In genomic region chr11:35237860-35238715, GRCh38 we compare ENCODE assay signal across 8 cellular contexts.
DNase-seq lines count a peak whose midpoint lies in the region; ATAC-seq and TF ChIP-seq lines count a peak whose summit lies in the region.

No MANE protein-coding gene starts in this region.

- no peak overlapping the region for H3K9ac ChIP-seq in IMR-90 (ENCODE audit: low read depth, low read length)

- no peak overlapping the region for H3K56ac ChIP-seq in IMR-90 (ENCODE audit: extremely low read depth, insufficient read depth, low read length)

- H2BK15ac ChIP-seq in IMR-90 (ENCODE audit: low read depth, low read length), result no peak overlapping the region

- H4K91ac ChIP-seq in IMR-90 (ENCODE audit: insufficient read depth, low read depth, low read length), result peak overlapping the region; percentile 5; the same call in 1 of the 2 replicates

- 34% methylated on average over 3 of the region's 15 CpGs; no CpG with 5 or more reads in 1 of the 2 experiments for WGBS in IMR-90 (ENCODE audit: extremely low coverage in 2 of 2, insufficient read length in 1 of 2), 2 experiments

- no peak overlapping the region for H2AK9ac ChIP-seq in IMR-90 (replicated peaks; ENCODE audit: low read depth, low read length, poor library complexity)

- H3K4me3 ChIP-seq in IMR-90 (ENCODE audit: insufficient read depth, low read depth, low read length) (no peak overlapping the region), ascending aorta (no peak overlapping the region)

- CTCF ChIA-PET in IMR-90 (lab: Yijun Ruan, JAX), result interaction anchor here (0.8 to 1.1 kb wide), 2 partner anchors 8 to 311 kb away, joined by 3 to 5 read pairs; no protein-coding TSS in a partner anchor

- in situ Hi-C loops in IMR-90 (cut with MboI; ENCODE audit: low sequenced_read_pairs), result loop anchor here (10.0 kb wide), 1 partner anchor 147 kb away; no protein-coding TSS in a partner anchor

- H2BK20ac ChIP-seq in IMR-90 (ENCODE audit: low read depth, low read length), result no peak overlapping the region

- DNase-seq in DMS53 (lab: John Stamatoyannopoulos, UW) (peak; percentile 87), IMR-90 (no peak), ascending aorta (ENCODE audit: low spot score in 2 of 2) (no peak), inferior parietal cortex (ENCODE audit: extremely low spot score) (peak; percentile 68)
- DNase-seq in stimulated activated CD8-positive, alpha-beta memory T cell treated with anti-CD3 and anti-CD28 coated beads, Interleukin-4, amount 100 ng/mL, for 24 hours (ENCODE audit: low read depth), result peak; percentile 19

- no peak overlapping the region for H2AFZ ChIP-seq in IMR-90 (replicated peaks; ENCODE audit: low read length, poor library complexity)

- no peak overlapping the region for H3K23ac ChIP-seq in IMR-90 (ENCODE audit: low read depth, low read length)

- H3K18ac ChIP-seq in IMR-90 (ENCODE audit: low read depth, low read length), result peak overlapping the region; percentile 37; the same call in 1 of the 2 replicates

- H3K4me2 ChIP-seq in IMR-90 (ENCODE audit: low read depth, low read length), result no peak overlapping the region

- H3K9me1 ChIP-seq in IMR-90 (ENCODE audit: insufficient read depth, low read length), result no peaks in the 10 kb centered on the region

- no peaks in the 10 kb centered on the region for H3K36me3 ChIP-seq in IMR-90 (ENCODE audit: control insufficient read depth, insufficient read depth, low read length)
- H3K36me3 ChIP-seq in ascending aorta, result no peaks in the 10 kb centered on the region

- peaks cover 3% of the 10 kb centered on the region; the same call in 1 of the 2 replicates for H3K9me3 ChIP-seq in IMR-90 (ENCODE audit: control insufficient read depth, insufficient read depth, low read length)
- no peaks in the 10 kb centered on the region for H3K9me3 ChIP-seq in ascending aorta

- ATAC-seq in IMR-90 (ENCODE audit: low read depth) (no peak), GM21717 (IDR thresholded peaks at IDR 0.05; ENCODE audit: unreplicated experiment) (no peak), HG03045 (IDR thresholded peaks at IDR 0.05; ENCODE audit: unreplicated experiment) (no peak)

- peaks cover 7% of the 10 kb centered on the region for H3K4me1 ChIP-seq in IMR-90 (ENCODE audit: control insufficient read depth, insufficient read depth, low read length)
- H3K4me1 ChIP-seq in ascending aorta, result no peaks in the 10 kb centered on the region

- dilution Hi-C loops in IMR-90 (cut with HindIII; ENCODE audit: low sequenced_read_pairs, unreplicated experiment), result no loop called here

- TF ChIP-seq RAD21 in IMR-90 (IDR thresholded peaks at IDR 0.05; ENCODE audit: low read length), result peak; percentile 42

- TF ChIP-seq POLR2A in IMR-90 (IDR thresholded peaks at IDR 0.05; ENCODE audit: low read depth, low read length), result no peak

- H3K27ac ChIP-seq in IMR-90 (ENCODE audit: insufficient read depth, low read length) (peak overlapping the region; percentile 17; the same call in 1 of the 2 replicates), ascending aorta (peak overlapping the region in 1 of 2 donors; percentile 45)

- POLR2A ChIA-PET in IMR-90 (lab: Charles Lee; ENCODE audit: unreplicated experiment), result no interaction called here

- H4K5ac ChIP-seq in IMR-90 (ENCODE audit: low read depth, low read length), result peak overlapping the region; percentile 53; the same call in 1 of the 2 replicates

- H3K14ac ChIP-seq in IMR-90 (replicated peaks; ENCODE audit: low read depth, low read length), result no peak overlapping the region

- no peaks in the 10 kb centered on the region for H3K79me1 ChIP-seq in IMR-90 (ENCODE audit: low read depth in 1 of 2, low read length in 2 of 2)

- H3K4ac ChIP-seq in IMR-90 (ENCODE audit: low read depth, low read length), result no peak overlapping the region

- no peak overlapping the region for H2BK5ac ChIP-seq in IMR-90 (ENCODE audit: low read depth, low read length, poor library complexity, severe bottlenecking)

- H4K20me1 ChIP-seq in IMR-90 (ENCODE audit: insufficient read depth, low read length), result no peaks in the 10 kb centered on the region

- H2AK5ac ChIP-seq in IMR-90 (ENCODE audit: low read depth, low read length), result no peak overlapping the region

- no peak overlapping the region for H2BK120ac ChIP-seq in IMR-90 (ENCODE audit: low read depth, low read length)

- intact Hi-C loops in IMR-90 (cut with micrococcal nuclease) (loop anchor here (5.0 to 10.0 kb wide), 2 partner anchors 129 to 247 kb away; no protein-coding TSS in a partner anchor), ascending aorta (cut with DNase I) (no loop called here)

- no peak overlapping the region for H4K8ac ChIP-seq in IMR-90 (ENCODE audit: low read depth in 2 of 2, low read length in 2 of 2)

- peak; percentile 39 for TF ChIP-seq CTCF in IMR-90 (conservative IDR thresholded peaks at IDR 0.05; ENCODE audit: low read depth, low read length)
- TF ChIP-seq CTCF in ascending aorta (IDR thresholded peaks at IDR 0.05), result peak; percentile 37 to 46 (median 41)

- H3K27me3 ChIP-seq in IMR-90 (ENCODE audit: control insufficient read depth, insufficient read depth, low read length) (no peaks in the 10 kb centered on the region), ascending aorta (no peaks in the 10 kb centered on the region)

- BruUV-seq in IMR-90 (replicated peaks; lab: Mats Ljungman, UMichigan), result no TSS peak

TF ChIP-seq in IMR-90, 13 proteins besides CTCF, POLR2A, EP300 and RAD21 (continues in another document):
- TF ChIP-seq ELK1 (IDR thresholded peaks at IDR 0.05; ENCODE audit: borderline replicate concordance, low read depth, low read length), result no peak
- TF ChIP-seq CEBPB (IDR thresholded peaks at IDR 0.05; ENCODE audit: low read depth, low read length), result no peak
- no peak for TF ChIP-seq RFX5 (IDR thresholded peaks at IDR 0.05; ENCODE audit: low read depth, low read length)
- TF ChIP-seq BHLHE40 (IDR thresholded peaks at IDR 0.05; ENCODE audit: low read depth, low read length), result no peak
- TF ChIP-seq, protein P1, sequence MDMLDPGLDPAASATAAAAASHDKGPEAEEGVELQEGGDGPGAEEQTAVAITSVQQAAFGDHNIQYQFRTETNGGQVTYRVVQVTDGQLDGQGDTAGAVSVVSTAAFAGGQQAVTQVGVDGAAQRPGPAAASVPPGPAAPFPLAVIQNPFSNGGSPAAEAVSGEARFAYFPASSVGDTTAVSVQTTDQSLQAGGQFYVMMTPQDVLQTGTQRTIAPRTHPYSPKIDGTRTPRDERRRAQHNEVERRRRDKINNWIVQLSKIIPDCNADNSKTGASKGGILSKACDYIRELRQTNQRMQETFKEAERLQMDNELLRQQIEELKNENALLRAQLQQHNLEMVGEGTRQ (IDR thresholded peaks at IDR 0.05; ENCODE audit: low read depth, low read length), result no peak
- no peak for TF ChIP-seq RCOR1 (IDR thresholded peaks at IDR 0.05; ENCODE audit: insufficient replicate concordance, low read length)
- TF ChIP-seq SMC3 (IDR thresholded peaks at IDR 0.05; ENCODE audit: low read depth, low read length), result no peak
- no peak for TF ChIP-seq MXI1 (IDR thresholded peaks at IDR 0.05; ENCODE audit: borderline replicate concordance, low read depth, low read length)
- no peak for TF ChIP-seq CHD1 (IDR thresholded peaks at IDR 0.05; ENCODE audit: low read depth, low read length)
- no peak for TF ChIP-seq MAZ (IDR thresholded peaks at IDR 0.05; ENCODE audit: borderline replicate concordance, low read depth, low read length)
- TF ChIP-seq MAFK (IDR thresholded peaks at IDR 0.05; ENCODE audit: low read depth, low read length), result no peak
- TF ChIP-seq FOS (IDR thresholded peaks at IDR 0.05; ENCODE audit: low read depth, low read length), result no peak

TF ChIP-seq in PFSK-1, 5 proteins besides CTCF, POLR2A, EP300 and RAD21:
- peak; percentile 41; the same call in 1 of the 2 replicates for TF ChIP-seq TAF1 (IDR thresholded peaks at IDR 0.05; ENCODE audit: borderline replicate concordance, insufficient read depth, low read length)
- no peak for TF ChIP-seq FOXP2 (optimal IDR thresholded peaks at IDR 0.05; ENCODE audit: borderline replicate concordance, extremely low read depth, extremely low read length, insufficient read depth)

Comparison
In these comparisons a context has a peak if more than half of its experiments do, and no peak if none do; other contexts are left out.
1. DNase-seq: peak in DMS53 (single experiment), inferior parietal cortex (single experiment) and stimulated activated CD8-positive, alpha-beta memory T cell treated with anti-CD3 and anti-CD28 coated beads, Interleukin-4, amount 100 ng/mL, for 24 hours (single experiment); none in IMR-90 (single experiment) and ascending aorta (0 of 2).